8 cellular contexts compared by ENCODE assay signal in the genomic region with DNA sequence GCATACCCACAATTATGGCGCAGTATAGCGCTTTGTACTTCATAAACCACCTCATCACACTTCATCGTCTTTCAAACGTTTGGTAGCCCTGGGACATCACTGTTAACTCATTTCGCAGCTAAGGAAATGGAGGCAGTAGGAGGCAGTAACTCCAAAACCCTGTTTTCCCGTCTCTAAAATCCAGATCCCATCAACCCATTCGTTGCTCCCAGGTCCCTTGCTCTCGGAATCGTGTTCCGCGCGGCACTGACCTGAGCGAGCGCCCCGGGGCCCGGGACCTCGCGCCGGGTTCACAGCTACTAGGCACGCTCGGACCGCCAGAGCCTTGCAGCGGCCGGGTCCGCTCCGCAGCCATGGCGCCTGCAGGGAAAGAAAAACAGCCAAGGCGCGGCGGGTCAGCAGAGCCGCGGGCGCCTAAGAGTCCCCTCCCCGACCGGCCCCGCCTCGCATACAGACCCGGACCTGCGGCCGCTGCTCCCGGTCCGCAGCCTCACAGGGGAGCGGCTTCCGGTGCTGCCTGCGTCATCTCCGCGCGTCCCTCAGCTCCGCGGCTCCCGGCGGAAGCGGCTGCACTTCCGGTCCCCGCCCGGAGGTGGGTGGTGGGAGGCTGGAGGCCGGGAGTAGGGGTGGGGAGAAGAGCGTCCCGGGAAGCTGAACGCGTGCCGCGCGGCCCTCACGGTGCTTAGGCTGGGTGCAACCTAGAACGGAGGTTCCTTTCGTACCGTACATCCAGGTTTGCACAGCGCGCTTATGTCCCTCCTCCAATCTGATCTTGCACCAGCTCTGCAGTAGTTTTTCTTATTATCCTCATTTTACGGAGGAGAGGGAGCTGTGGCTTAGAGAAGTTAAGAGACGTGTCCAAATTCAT. TPM values are rescaled to one million over a fixed set of nuclear protein-coding genes. Genes with fewer than 3 reads are reported as not detected.
DNase-seq lines count a peak whose midpoint lies in the region; ATAC-seq and TF ChIP-seq lines count a peak whose summit lies in the region.

A gene with protein sequence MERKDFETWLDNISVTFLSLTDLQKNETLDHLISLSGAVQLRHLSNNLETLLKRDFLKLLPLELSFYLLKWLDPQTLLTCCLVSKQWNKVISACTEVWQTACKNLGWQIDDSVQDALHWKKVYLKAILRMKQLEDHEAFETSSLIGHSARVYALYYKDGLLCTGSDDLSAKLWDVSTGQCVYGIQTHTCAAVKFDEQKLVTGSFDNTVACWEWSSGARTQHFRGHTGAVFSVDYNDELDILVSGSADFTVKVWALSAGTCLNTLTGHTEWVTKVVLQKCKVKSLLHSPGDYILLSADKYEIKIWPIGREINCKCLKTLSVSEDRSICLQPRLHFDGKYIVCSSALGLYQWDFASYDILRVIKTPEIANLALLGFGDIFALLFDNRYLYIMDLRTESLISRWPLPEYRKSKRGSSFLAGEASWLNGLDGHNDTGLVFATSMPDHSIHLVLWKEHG (minus strand): TSS at position 519 of the 868 bp plus-strand sequence. CDS start 5,158 bp downstream, outside the sequence.

- no peak for TF ChIP-seq CTCF in IMR-90 (conservative IDR thresholded peaks at IDR 0.05; ENCODE audit: low read depth, low read length)

- H3K27me3 ChIP-seq in IMR-90 (ENCODE audit: control insufficient read depth, insufficient read depth, low read length) (no peaks in the 10 kb centered on the region), mucosa of rectum (ENCODE audit: control insufficient read depth in 2 of 2, insufficient read depth in 2 of 2, low read length in 2 of 2) (no peaks in the 10 kb centered on the region)

- no peak for TF ChIP-seq RAD21 in IMR-90 (IDR thresholded peaks at IDR 0.05; ENCODE audit: low read length)

- H3K27ac ChIP-seq in IMR-90 (ENCODE audit: insufficient read depth, low read length) (peak within 1 kb of the TSS; percentile 86), mucosa of rectum (ENCODE audit: low read depth in 2 of 2, low read length in 2 of 2) (peak within 1 kb of the TSS; percentile 87 to 89)

- peak within 1 kb of the TSS; percentile 85 for H2BK5ac ChIP-seq in IMR-90 (ENCODE audit: low read depth, low read length, poor library complexity, severe bottlenecking)

- no peak within 1 kb of the TSS for H2BK20ac ChIP-seq in IMR-90 (ENCODE audit: low read depth, low read length)

- peak within 1 kb of the TSS; percentile 91 for H2AFZ ChIP-seq in IMR-90 (replicated peaks; ENCODE audit: low read length, poor library complexity)

- H3K23ac ChIP-seq in IMR-90 (ENCODE audit: low read depth, low read length): peak within 1 kb of the TSS; percentile 99

- POLR2A ChIA-PET in IMR-90 (lab: Charles Lee; ENCODE audit: unreplicated experiment): interaction anchor here (0.7 kb wide), 1 partner anchor 16 kb away, joined by 6 read pairs; no protein-coding TSS in a partner anchor

- H3K9me1 ChIP-seq in IMR-90 (ENCODE audit: insufficient read depth, low read length): peaks cover 6% of the 10 kb centered on the region

- peak within 1 kb of the TSS; percentile 29 for H2BK120ac ChIP-seq in IMR-90 (ENCODE audit: low read depth, low read length)

- dilution Hi-C loops in IMR-90 (cut with HindIII; ENCODE audit: low sequenced_read_pairs, unreplicated experiment): no loop called here

- H3K4ac ChIP-seq in IMR-90 (ENCODE audit: low read depth, low read length): peak within 1 kb of the TSS; percentile 93

- H3K4me3 ChIP-seq in IMR-90 (ENCODE audit: insufficient read depth, low read depth, low read length) (peak within 1 kb of the TSS; percentile 79), mucosa of rectum (ENCODE audit: low read length in 2 of 2) (peak within 1 kb of the TSS; percentile 94 to 97)

- peaks cover 55% of the 10 kb centered on the region for H3K36me3 Mint-ChIP-seq in activated T-cell treated with anti-CD3 and anti-CD28 coated beads, Interleukin-2, amount 50 U/mL, for 24 hours (ENCODE audit: low read depth)

- H4K20me1 ChIP-seq in IMR-90 (ENCODE audit: insufficient read depth, low read length): no peaks in the 10 kb centered on the region

- H3K27me3 Mint-ChIP-seq in activated T-cell treated with anti-CD3 and anti-CD28 coated beads, Interleukin-2, amount 50 U/mL, for 24 hours: no peaks in the 10 kb centered on the region

- H2BK15ac ChIP-seq in IMR-90 (ENCODE audit: low read depth, low read length): no peak within 1 kb of the TSS

- TF ChIP-seq POLR2A in IMR-90 (IDR thresholded peaks at IDR 0.05; ENCODE audit: low read depth, low read length) (peak; percentile 86; the same call in 1 of the 2 replicates), erythroblast (IDR thresholded peaks at IDR 0.05; ENCODE audit: low read length) (peak; percentile 97)

- H2AK9ac ChIP-seq in IMR-90 (replicated peaks; ENCODE audit: low read depth, low read length, poor library complexity): peak within 1 kb of the TSS; percentile 45

- peak; percentile 88 for ATAC-seq in GM21528 (IDR thresholded peaks at IDR 0.05; ENCODE audit: low FRiP score, unreplicated experiment)
- ATAC-seq in IMR-90 (ENCODE audit: low read depth): peak; percentile 97

- H3K9me3 ChIP-seq in IMR-90 (ENCODE audit: control insufficient read depth, insufficient read depth, low read length) (no peaks in the 10 kb centered on the region), mucosa of rectum (ENCODE audit: control insufficient read depth in 2 of 2, low read length in 2 of 2) (no peaks in the 10 kb centered on the region)

- no TSS peak for BruUV-seq in IMR-90 (replicated peaks; lab: Mats Ljungman, UMichigan)

- peaks cover 2% of the 10 kb centered on the region for H3K36me3 ChIP-seq in IMR-90 (ENCODE audit: control insufficient read depth, insufficient read depth, low read length)
- peaks cover 2 to 6% of the 10 kb centered on the region in 2 donors for H3K36me3 ChIP-seq in mucosa of rectum (ENCODE audit: control insufficient read depth in 2 of 2, insufficient read depth in 2 of 2, low read length in 2 of 2)

- peak within 1 kb of the TSS; percentile 93 for H3K4me2 ChIP-seq in IMR-90 (ENCODE audit: low read depth, low read length)

- peak within 1 kb of the TSS; percentile 95 for H3K27ac Mint-ChIP-seq in activated T-cell treated with anti-CD3 and anti-CD28 coated beads, Interleukin-2, amount 50 U/mL, for 24 hours

- DNase-seq in DMS 273 treated with DMSO at 0.1 percent for 48 hours (lab: John Stamatoyannopoulos, UW): peak; percentile 56
- DNase-seq in IMR-90: peak; percentile 89
- peak; percentile 94 for DNase-seq in activated T-cell treated with anti-CD3 and anti-CD28 coated beads, Interleukin-2, amount 50 U/mL, for 24 hours
- peak; percentile 95 for DNase-seq in erythroblast (lab: John Stamatoyannopoulos, UW)
- peak; percentile 57 to 72 for DNase-seq in stimulated activated CD8-positive, alpha-beta memory T cell treated with anti-CD3 and anti-CD28 coated beads, Interleukin-4, amount 100 ng/mL, for 4 hours (ENCODE audit: low read depth in 2 of 2, low spot score in 1 of 2)

- H3K9ac ChIP-seq in IMR-90 (ENCODE audit: low read depth, low read length) (peak within 1 kb of the TSS; percentile 99), mucosa of rectum (ENCODE audit: low read depth in 1 of 2, low read length in 2 of 2) (peak within 1 kb of the TSS; percentile 94 to 95)

- H3K56ac ChIP-seq in IMR-90 (ENCODE audit: extremely low read depth, insufficient read depth, low read length): peak within 1 kb of the TSS; percentile 96

- no peaks in the 10 kb centered on the region for H3K9me3 Mint-ChIP-seq in activated T-cell treated with anti-CD3 and anti-CD28 coated beads, Interleukin-2, amount 50 U/mL, for 24 hours

- intact Hi-C loops in IMR-90 (cut with micrococcal nuclease): loop anchor here (2.0 kb wide), 1 partner anchor 50 kb away; the partner anchor contains the start of gene PSMD5

- peak within 1 kb of the TSS; percentile 81 for H3K18ac ChIP-seq in IMR-90 (ENCODE audit: low read depth, low read length)

- H2AK5ac ChIP-seq in IMR-90 (ENCODE audit: low read depth, low read length): peak within 1 kb of the TSS; percentile 98

- in situ Hi-C loops in IMR-90 (cut with MboI; ENCODE audit: low sequenced_read_pairs): no loop called here

- peak within 1 kb of the TSS; percentile 98 to 99 for H4K8ac ChIP-seq in IMR-90 (ENCODE audit: low read depth in 2 of 2, low read length in 2 of 2)

- H3K79me1 ChIP-seq in IMR-90 (ENCODE audit: low read depth in 1 of 2, low read length in 2 of 2): peaks cover 23 to 51% of the 10 kb centered on the region in 2 experiments

- peak within 1 kb of the TSS; percentile 91 for H4K91ac ChIP-seq in IMR-90 (ENCODE audit: insufficient read depth, low read depth, low read length)

- peak within 1 kb of the TSS; percentile 86 for H3K4me3 Mint-ChIP-seq in activated T-cell treated with anti-CD3 and anti-CD28 coated beads, Interleukin-2, amount 50 U/mL, for 24 hours

- H3K14ac ChIP-seq in IMR-90 (replicated peaks; ENCODE audit: low read depth, low read length): peak within 1 kb of the TSS; percentile 94

- peaks cover 50% of the 10 kb centered on the region for H3K4me1 Mint-ChIP-seq in activated T-cell treated with anti-CD3 and anti-CD28 coated beads, Interleukin-2, amount 50 U/mL, for 24 hours (ENCODE audit: low read depth)

- CTCF ChIA-PET in IMR-90 (lab: Yijun Ruan, JAX): interaction anchor here (0.6 kb wide), 1 partner anchor 39 kb away, joined by 3 read pairs; no protein-coding TSS in a partner anchor

- H3K4me1 ChIP-seq in IMR-90 (ENCODE audit: control insufficient read depth, insufficient read depth, low read length) (peaks cover 6% of the 10 kb centered on the region; the same call in 1 of the 2 replicates), mucosa of rectum (ENCODE audit: control insufficient read depth in 2 of 2, insufficient read depth in 2 of 2, low read length in 2 of 2) (peaks cover 16 to 24% of the 10 kb centered on the region in 2 donors)

- peak within 1 kb of the TSS; percentile 83 for H4K5ac ChIP-seq in IMR-90 (ENCODE audit: low read depth, low read length)

- 1% methylated on average over 24 of the region's 72 CpGs; no CpG with 5 or more reads in 1 of the 2 experiments for WGBS in IMR-90 (ENCODE audit: extremely low coverage in 2 of 2, insufficient read length in 1 of 2), 2 experiments

TF ChIP-seq in IMR-90, 13 proteins besides CTCF, POLR2A, EP300 and RAD21 (continues in another document):
- TF ChIP-seq SMC3 (IDR thresholded peaks at IDR 0.05; ENCODE audit: low read depth, low read length) (no peak), MAFK (IDR thresholded peaks at IDR 0.05; ENCODE audit: low read depth, low read length) (no peak), NFE2L2 (IDR thresholded peaks at IDR 0.05; ENCODE audit: low read depth, low read length) (no peak)

TF ChIP-seq in PFSK-1, 5 proteins besides CTCF, POLR2A, EP300 and RAD21 (continues in another document):
- TF ChIP-seq POLR2AphosphoS5 (IDR thresholded peaks at IDR 0.05; ENCODE audit: low read depth, low read length) (peak; percentile 86), TAF1 (IDR thresholded peaks at IDR 0.05; ENCODE audit: borderline replicate concordance, insufficient read depth, low read length) (peak; percentile 71; the same call in 1 of the 2 replicates), SIN3A (IDR thresholded peaks at IDR 0.05; ENCODE audit: borderline replicate concordance, insufficient read depth, low read length) (peak; percentile 70; the same call in 1 of the 2 replicates)

RNA-seq across cellular contexts. Expression of the gene that starts here (rescaled TPM):
- total RNA-seq in IMR-90 (2012; rRNA removed): 27.1 and 35.6 TPM in 2 replicates
- 32.3 and 43.5 TPM in 2 replicates for polyA plus RNA-seq in IMR-90 (2012; rRNA removed)
- polyA plus RNA-seq in IMR-90 (2012; cell fraction: cytosol; rRNA removed): 11.1 and 19.2 TPM in 2 replicates
- polyA plus RNA-seq in IMR-90 (2012; cell fraction: nucleus; rRNA removed; ENCODE audit: low replicate concordance): 15.6 and 45.3 TPM in 2 replicates
- polyA plus RNA-seq in PFSK-1 (2012; ENCODE audit: insufficient read length, low read depth): 20.8 TPM

Comparison
In these comparisons a context has a peak if more than half of its experiments do, and no peak if none do; other contexts are left out.
1. Peak in every context shown above with its lines: DNase-seq, ATAC-seq, H3K4me3 ChIP-seq and H3K27ac ChIP-seq.